Comparison of ENCODE assay signal across 8 cellular contexts in genomic region chr1:154182342-154183044, GRCh38. TPM values are rescaled to one million over a fixed set of nuclear protein-coding genes. Genes with fewer than 3 reads are reported as not detected.
A peak's percentile ranks its signal among the peaks of the same experiment; 100 is the strongest.
DNase-seq lines count a peak whose midpoint lies in the region; ATAC-seq, FAIRE-seq and TF ChIP-seq lines count a peak whose summit lies in the region.

No MANE protein-coding gene starts in this region.

- H2AFZ ChIP-seq in HCT116 (ENCODE audit: low read depth, low read length, poor library complexity, severe bottlenecking): no peak overlapping the region

- peaks cover 36% of the 10 kb centered on the region; the same call in 1 of the 2 replicates for H4K20me1 ChIP-seq in HCT116 (ENCODE audit: insufficient read depth)

- peaks cover 55% of the 10 kb centered on the region for H3K79me2 ChIP-seq in HCT116 (ENCODE audit: insufficient read depth, low read length)

- H3K36me3 ChIP-seq in HCT116 (ENCODE audit: control insufficient read depth in 1 of 2, insufficient read depth in 2 of 2, low read length in 2 of 2) (peaks cover 11 to 19% of the 10 kb centered on the region in 2 experiments), WERI-Rb-1 (peaks cover 35% of the 10 kb centered on the region), bronchial epithelial cell (ENCODE audit: control insufficient read depth, insufficient read depth, low read length) (no peaks in the 10 kb centered on the region)

- H3K27me3 ChIP-seq in HCT116 (ENCODE audit: insufficient read depth, low read length): no peaks in the 10 kb centered on the region
- H3K27me3 ChIP-seq in WERI-Rb-1 (ENCODE audit: insufficient read depth, low read depth, severe bottlenecking): no peaks in the 10 kb centered on the region
- H3K27me3 ChIP-seq in bronchial epithelial cell (ENCODE audit: control insufficient read depth, insufficient read depth, low read length): no peaks in the 10 kb centered on the region

- H3K4me3 ChIP-seq in HCT116 (replicated peaks in 1 of 2; ENCODE audit: low read depth in 1 of 2, low read length in 2 of 2) (peak overlapping the region; percentile 90 to 98), WERI-Rb-1 (ENCODE audit: low read depth, low read length) (peak overlapping the region; percentile 74), bronchial epithelial cell (ENCODE audit: low read depth, low read length) (peak overlapping the region; percentile 91)

- TF ChIP-seq POLR2A in HCT116 (IDR thresholded peaks at IDR 0.05; ENCODE audit: borderline replicate concordance, extremely low read depth, insufficient read depth, insufficient read length): no peak

- peak; percentile 76 for DNase-seq in GM10266 (ENCODE audit: extremely low spot score)
- DNase-seq in HCT116 (ENCODE audit: low read depth, low spot score): peak; percentile 22
- peak; percentile 20 for DNase-seq in NCI-H1105 treated with DMSO at 0.1 percent for 48 hours (lab: John Stamatoyannopoulos, UW)
- DNase-seq in WERI-Rb-1: peak; percentile 85
- DNase-seq in bronchial epithelial cell (ENCODE audit: low read depth): peak; percentile 73
- peak; percentile 77 for DNase-seq in islet precursor cell
- DNase-seq in stimulated activated CD4-positive, alpha-beta T cell treated with anti-CD3 and anti-CD28 coated beads, Interleukin-12 subunit alpha, Interleukin-12 subunit beta, amount 100 ng/mL, for 4 hours: peak; percentile 65
- no peak for DNase-seq in cortex of kidney (lab: John Stamatoyannopoulos, UW)

- RAD21 ChIA-PET in HCT116 (lab: Charles Lee; ENCODE audit: low non-redundant PET in 1 of 2, low total read pairs in 2 of 2, uncharacterized antibody in 2 of 2, unreplicated experiment in 2 of 2): no interaction called here

- CTCF ChIA-PET in HCT116 (lab: Charles Lee): no interaction called here

- TF ChIP-seq CTCF in GM10266 (IDR thresholded peaks at IDR 0.05; ENCODE audit: control insufficient read depth, insufficient read depth, low read depth, missing control alignments): no peak
- TF ChIP-seq CTCF in HCT116 (IDR thresholded peaks at IDR 0.05 in 2 of 3, conservative IDR thresholded peaks at IDR 0.05 in 1 of 3; ENCODE audit: borderline replicate concordance in 1 of 3, insufficient read depth in 1 of 3, low read depth in 2 of 3, low read length in 2 of 3): no peak
- peak; percentile 40 for TF ChIP-seq CTCF in WERI-Rb-1 (IDR thresholded peaks at IDR 0.05; ENCODE audit: low read depth, low read length)
- TF ChIP-seq CTCF in bronchial epithelial cell (IDR thresholded peaks at IDR 0.05; ENCODE audit: insufficient read depth, low read length, severe bottlenecking): no peak

- peak overlapping the region; percentile 96 for H3K4me2 ChIP-seq in HCT116 (ENCODE audit: low read length)

- H3K9me2 ChIP-seq in HCT116 (ENCODE audit: insufficient read depth): no peaks in the 10 kb centered on the region

- peak overlapping the region; percentile 78 for H3K27ac ChIP-seq in HCT116 (ENCODE audit: low read depth, low read length)
- peak overlapping the region; percentile 78 for H3K27ac ChIP-seq in WERI-Rb-1

- BruUV-seq in HCT116 (replicated peaks; lab: Mats Ljungman, UMichigan): no TSS peak

- FAIRE-seq in bronchial epithelial cell (lab: Jason Lieb, UNC): no peak

- no peak for TF ChIP-seq RAD21 in HCT116 (IDR thresholded peaks at IDR 0.05; ENCODE audit: low read depth)

- POLR2A ChIA-PET in HCT116 (lab: Charles Lee): interaction anchor here (0.7 to 1.6 kb wide), 2 partner anchors 17 to 38 kb away, joined by 3 to 9 read pairs; partner anchors contain the start of gene UBAP2L

- H3K4me1 ChIP-seq in HCT116 (ENCODE audit: control insufficient read depth in 1 of 2, insufficient read depth in 2 of 2, low read length in 2 of 2): peaks cover 19 to 39% of the 10 kb centered on the region in 2 experiments

- H3K9ac ChIP-seq in HCT116 (ENCODE audit: low read length): peak overlapping the region; percentile 85

- intact Hi-C loops in HCT116 (cut with micrococcal nuclease): loop anchor here (1.0 to 10.0 kb wide), 3 partner anchors 38 to 362 kb away; partner anchors contain the start of gene UBAP2L

- ATAC-seq in HCT116: peak; percentile 55

- H3K9me3 ChIP-seq in HCT116 (ENCODE audit: control insufficient read depth in 1 of 2, insufficient read depth in 1 of 2, low read depth in 1 of 2, low read length in 2 of 2) (no peaks in the 10 kb centered on the region), WERI-Rb-1 (ENCODE audit: severe bottlenecking) (no peaks in the 10 kb centered on the region)

TF ChIP-seq in HCT116, 20 proteins besides CTCF, POLR2A, EP300 and RAD21:
- TF ChIP-seq YY1 (IDR thresholded peaks at IDR 0.05; ENCODE audit: extremely low read depth, insufficient replicate concordance, low read depth, low read length): no peak
- no peak for TF ChIP-seq ATF3 (IDR thresholded peaks at IDR 0.05)
- no peak for TF ChIP-seq MAX (IDR thresholded peaks at IDR 0.05)
- TF ChIP-seq SIN3A (IDR thresholded peaks at IDR 0.05; ENCODE audit: low read depth): no peak; the same call in 1 of the 2 replicates
- TF ChIP-seq ZBTB33 (IDR thresholded peaks at IDR 0.05; ENCODE audit: extremely low read depth, insufficient replicate concordance, low read length): no peak
- no peak for TF ChIP-seq EZH2 (IDR thresholded peaks at IDR 0.05)
- TF ChIP-seq ELF1 (IDR thresholded peaks at IDR 0.05; ENCODE audit: borderline replicate concordance, low read depth): no peak
- no peak for TF ChIP-seq SRF (IDR thresholded peaks at IDR 0.05; ENCODE audit: low read depth)

RNA-seq across cellular contexts. Expression of gene TPM3, which starts 9.4 kb away (rescaled TPM):
- 457 TPM for total RNA-seq in HCT116 (2021; ENCODE audit: unreplicated experiment)
- 283 and 300 TPM in 2 replicates for polyA plus RNA-seq in HCT116 (2012)
- 279 and 321 TPM in 2 replicates for total RNA-seq in bronchial epithelial cell

RNA-seq across cellular contexts. Expression of gene CFAP141, which starts 23.6 kb away (rescaled TPM):
- total RNA-seq in HCT116 (2021; ENCODE audit: unreplicated experiment): not detected
- polyA plus RNA-seq in HCT116 (2012): not detected in 2 replicates
- not detected in 2 replicates for total RNA-seq in bronchial epithelial cell

RNA-seq across cellular contexts. Expression of gene NUP210L, which starts 27.6 kb away (rescaled TPM):
- total RNA-seq in HCT116 (2021; ENCODE audit: unreplicated experiment) (0.10 TPM), bronchial epithelial cell (under 0.01 and 0.13 TPM in 2 replicates)
- 0.10 TPM in 1 of 2 replicates, not detected in the other for polyA plus RNA-seq in HCT116 (2012)

RNA-seq across cellular contexts. Expression of gene UBAP2L, which starts 38.3 kb away (rescaled TPM):
- 189 TPM for total RNA-seq in HCT116 (2021; ENCODE audit: unreplicated experiment)
- 105 and 106 TPM in 2 replicates for polyA plus RNA-seq in HCT116 (2012)
- 20.8 and 33.9 TPM in 2 replicates for total RNA-seq in bronchial epithelial cell
